In the genomic region with DNA sequence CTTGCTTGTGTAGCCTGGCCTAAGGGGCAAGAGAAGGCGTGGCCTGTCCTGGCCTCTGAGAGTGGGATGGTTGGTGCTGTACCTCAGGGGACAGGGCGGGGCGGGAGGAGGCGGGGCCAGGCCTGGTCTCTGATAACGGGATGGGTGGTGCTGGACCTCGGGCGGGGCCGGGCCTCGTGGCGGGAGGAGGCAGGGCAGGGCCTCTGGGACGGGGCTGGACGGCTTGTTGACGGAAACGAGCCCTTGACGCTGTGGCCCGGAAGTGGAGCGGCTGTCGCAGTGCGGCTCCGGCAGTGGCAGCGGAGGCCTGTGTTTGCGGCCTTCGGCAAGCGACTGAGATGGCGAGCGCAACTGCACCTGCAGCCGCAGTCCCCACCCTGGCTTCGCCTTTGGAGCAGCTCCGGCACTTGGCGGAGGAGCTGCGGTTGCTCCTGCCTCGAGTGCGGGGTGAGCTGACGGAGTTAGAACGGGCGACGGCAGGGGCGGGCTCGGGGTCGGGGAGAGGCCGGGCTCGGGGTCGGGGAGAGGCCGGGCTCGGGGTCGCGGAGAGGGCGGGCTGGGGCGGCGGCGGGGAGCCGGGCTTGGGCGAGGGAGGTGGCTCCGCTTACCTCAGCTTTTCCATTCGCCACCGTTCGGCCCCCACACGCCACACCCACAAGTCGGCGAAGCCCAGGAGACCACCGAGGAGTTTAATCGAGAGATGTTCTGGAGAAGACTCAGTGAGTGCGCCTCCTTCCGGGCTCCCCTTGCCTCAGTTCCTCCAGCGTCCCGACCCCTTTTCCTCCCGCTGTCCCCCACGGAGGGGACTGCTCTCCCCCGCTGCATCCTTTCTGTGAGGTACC, we compare ENCODE assay signal across 1 cellular context.
TF ChIP-seq lines count a peak whose summit lies in the region.

A gene with protein sequence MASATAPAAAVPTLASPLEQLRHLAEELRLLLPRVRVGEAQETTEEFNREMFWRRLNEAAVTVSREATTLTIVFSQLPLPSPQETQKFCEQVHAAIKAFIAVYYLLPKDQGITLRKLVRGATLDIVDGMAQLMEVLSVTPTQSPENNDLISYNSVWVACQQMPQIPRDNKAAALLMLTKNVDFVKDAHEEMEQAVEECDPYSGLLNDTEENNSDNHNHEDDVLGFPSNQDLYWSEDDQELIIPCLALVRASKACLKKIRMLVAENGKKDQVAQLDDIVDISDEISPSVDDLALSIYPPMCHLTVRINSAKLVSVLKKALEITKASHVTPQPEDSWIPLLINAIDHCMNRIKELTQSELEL (plus strand): TSS at position 243 of the 842 bp plus-strand sequence. CDS start 96 bp downstream, at position 339.

TF ChIP-seq in K562, 482 proteins besides CTCF, POLR2A, EP300 and RAD21 (continued from another document and continues in another):
- TF ChIP-seq, protein P1, sequence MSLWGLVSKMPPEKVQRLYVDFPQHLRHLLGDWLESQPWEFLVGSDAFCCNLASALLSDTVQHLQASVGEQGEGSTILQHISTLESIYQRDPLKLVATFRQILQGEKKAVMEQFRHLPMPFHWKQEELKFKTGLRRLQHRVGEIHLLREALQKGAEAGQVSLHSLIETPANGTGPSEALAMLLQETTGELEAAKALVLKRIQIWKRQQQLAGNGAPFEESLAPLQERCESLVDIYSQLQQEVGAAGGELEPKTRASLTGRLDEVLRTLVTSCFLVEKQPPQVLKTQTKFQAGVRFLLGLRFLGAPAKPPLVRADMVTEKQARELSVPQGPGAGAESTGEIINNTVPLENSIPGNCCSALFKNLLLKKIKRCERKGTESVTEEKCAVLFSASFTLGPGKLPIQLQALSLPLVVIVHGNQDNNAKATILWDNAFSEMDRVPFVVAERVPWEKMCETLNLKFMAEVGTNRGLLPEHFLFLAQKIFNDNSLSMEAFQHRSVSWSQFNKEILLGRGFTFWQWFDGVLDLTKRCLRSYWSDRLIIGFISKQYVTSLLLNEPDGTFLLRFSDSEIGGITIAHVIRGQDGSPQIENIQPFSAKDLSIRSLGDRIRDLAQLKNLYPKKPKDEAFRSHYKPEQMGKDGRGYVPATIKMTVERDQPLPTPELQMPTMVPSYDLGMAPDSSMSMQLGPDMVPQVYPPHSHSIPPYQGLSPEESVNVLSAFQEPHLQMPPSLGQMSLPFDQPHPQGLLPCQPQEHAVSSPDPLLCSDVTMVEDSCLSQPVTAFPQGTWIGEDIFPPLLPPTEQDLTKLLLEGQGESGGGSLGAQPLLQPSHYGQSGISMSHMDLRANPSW (CRISPR knock-in tag; IDR thresholded peaks at IDR 0.05), result no peak
- TF ChIP-seq ZFX (CRISPR knock-in tag; IDR thresholded peaks at IDR 0.05) (peak; percentile 97), ZNF224 (CRISPR knock-in tag; IDR thresholded peaks at IDR 0.05) (no peak), ZNF23 (CRISPR knock-in tag; IDR thresholded peaks at IDR 0.05) (no peak), ZNF197 (CRISPR knock-in tag; IDR thresholded peaks at IDR 0.05; ENCODE audit: low read depth) (no peak), PHF21A (IDR thresholded peaks at IDR 0.05; ENCODE audit: borderline replicate concordance, low read depth) (no peak), KAT8 (IDR thresholded peaks at IDR 0.05; ENCODE audit: low read depth) (no peak), YBX1 (IDR thresholded peaks at IDR 0.05) (no peak), NFIX (CRISPR knock-in tag; IDR thresholded peaks at IDR 0.05; ENCODE audit: low read depth) (no peak), ZSCAN32 (CRISPR knock-in tag; IDR thresholded peaks at IDR 0.05) (no peak), ZNF77 (CRISPR knock-in tag; IDR thresholded peaks at IDR 0.05) (no peak), SMARCB1 (IDR thresholded peaks at IDR 0.05; ENCODE audit: insufficient read length, low read depth) (no peak), PHB (CRISPR knock-in tag; IDR thresholded peaks at IDR 0.05) (no peak), STAT5A (IDR thresholded peaks at IDR 0.05; ENCODE audit: borderline replicate concordance, low read length) (no peak), RBM22 (IDR thresholded peaks at IDR 0.05; ENCODE audit: low read depth, low read length, poor library complexity, severe bottlenecking) (peak; percentile 71), LCOR (CRISPR knock-in tag; IDR thresholded peaks at IDR 0.05) (peak; percentile 38; the same call in 1 of the 2 replicates), MIER1 (IDR thresholded peaks at IDR 0.05; ENCODE audit: low read depth) (no peak), ATF1 (CRISPR knock-in tag; IDR thresholded peaks at IDR 0.05) (no peak; the same call in 1 of the 2 replicates), ATF1 (tag; IDR thresholded peaks at IDR 0.05) (peak; percentile 75), MAZ (CRISPR knock-in tag; conservative IDR thresholded peaks at IDR 0.05 in 1 of 2, IDR thresholded peaks at IDR 0.05 in 1 of 2) (peak; percentile 81), PTBP1 (IDR thresholded peaks at IDR 0.05; ENCODE audit: low read depth, low read length) (no peak), TBL1XR1 (IDR thresholded peaks at IDR 0.05; ENCODE audit: low read length in 2 of 2) (peak in 1 of 2 experiments; percentile 58; a peak in 1 of 4 replicates), ZNF253 (CRISPR knock-in tag; conservative IDR thresholded peaks at IDR 0.05) (no peak), MAFK (IDR thresholded peaks at IDR 0.05; ENCODE audit: low read length) (0 out of 2 replicates have a peak, but pooled peaks have one; percentile 1), ZNF830 (CRISPR knock-in tag; IDR thresholded peaks at IDR 0.05) (0 out of 2 replicates have a peak, but pooled peaks have one; percentile 35), POLR3A (IDR thresholded peaks at IDR 0.05; ENCODE audit: borderline replicate concordance, extremely low read depth, insufficient read depth, insufficient read length) (no peak)
- TF ChIP-seq, protein P2, sequence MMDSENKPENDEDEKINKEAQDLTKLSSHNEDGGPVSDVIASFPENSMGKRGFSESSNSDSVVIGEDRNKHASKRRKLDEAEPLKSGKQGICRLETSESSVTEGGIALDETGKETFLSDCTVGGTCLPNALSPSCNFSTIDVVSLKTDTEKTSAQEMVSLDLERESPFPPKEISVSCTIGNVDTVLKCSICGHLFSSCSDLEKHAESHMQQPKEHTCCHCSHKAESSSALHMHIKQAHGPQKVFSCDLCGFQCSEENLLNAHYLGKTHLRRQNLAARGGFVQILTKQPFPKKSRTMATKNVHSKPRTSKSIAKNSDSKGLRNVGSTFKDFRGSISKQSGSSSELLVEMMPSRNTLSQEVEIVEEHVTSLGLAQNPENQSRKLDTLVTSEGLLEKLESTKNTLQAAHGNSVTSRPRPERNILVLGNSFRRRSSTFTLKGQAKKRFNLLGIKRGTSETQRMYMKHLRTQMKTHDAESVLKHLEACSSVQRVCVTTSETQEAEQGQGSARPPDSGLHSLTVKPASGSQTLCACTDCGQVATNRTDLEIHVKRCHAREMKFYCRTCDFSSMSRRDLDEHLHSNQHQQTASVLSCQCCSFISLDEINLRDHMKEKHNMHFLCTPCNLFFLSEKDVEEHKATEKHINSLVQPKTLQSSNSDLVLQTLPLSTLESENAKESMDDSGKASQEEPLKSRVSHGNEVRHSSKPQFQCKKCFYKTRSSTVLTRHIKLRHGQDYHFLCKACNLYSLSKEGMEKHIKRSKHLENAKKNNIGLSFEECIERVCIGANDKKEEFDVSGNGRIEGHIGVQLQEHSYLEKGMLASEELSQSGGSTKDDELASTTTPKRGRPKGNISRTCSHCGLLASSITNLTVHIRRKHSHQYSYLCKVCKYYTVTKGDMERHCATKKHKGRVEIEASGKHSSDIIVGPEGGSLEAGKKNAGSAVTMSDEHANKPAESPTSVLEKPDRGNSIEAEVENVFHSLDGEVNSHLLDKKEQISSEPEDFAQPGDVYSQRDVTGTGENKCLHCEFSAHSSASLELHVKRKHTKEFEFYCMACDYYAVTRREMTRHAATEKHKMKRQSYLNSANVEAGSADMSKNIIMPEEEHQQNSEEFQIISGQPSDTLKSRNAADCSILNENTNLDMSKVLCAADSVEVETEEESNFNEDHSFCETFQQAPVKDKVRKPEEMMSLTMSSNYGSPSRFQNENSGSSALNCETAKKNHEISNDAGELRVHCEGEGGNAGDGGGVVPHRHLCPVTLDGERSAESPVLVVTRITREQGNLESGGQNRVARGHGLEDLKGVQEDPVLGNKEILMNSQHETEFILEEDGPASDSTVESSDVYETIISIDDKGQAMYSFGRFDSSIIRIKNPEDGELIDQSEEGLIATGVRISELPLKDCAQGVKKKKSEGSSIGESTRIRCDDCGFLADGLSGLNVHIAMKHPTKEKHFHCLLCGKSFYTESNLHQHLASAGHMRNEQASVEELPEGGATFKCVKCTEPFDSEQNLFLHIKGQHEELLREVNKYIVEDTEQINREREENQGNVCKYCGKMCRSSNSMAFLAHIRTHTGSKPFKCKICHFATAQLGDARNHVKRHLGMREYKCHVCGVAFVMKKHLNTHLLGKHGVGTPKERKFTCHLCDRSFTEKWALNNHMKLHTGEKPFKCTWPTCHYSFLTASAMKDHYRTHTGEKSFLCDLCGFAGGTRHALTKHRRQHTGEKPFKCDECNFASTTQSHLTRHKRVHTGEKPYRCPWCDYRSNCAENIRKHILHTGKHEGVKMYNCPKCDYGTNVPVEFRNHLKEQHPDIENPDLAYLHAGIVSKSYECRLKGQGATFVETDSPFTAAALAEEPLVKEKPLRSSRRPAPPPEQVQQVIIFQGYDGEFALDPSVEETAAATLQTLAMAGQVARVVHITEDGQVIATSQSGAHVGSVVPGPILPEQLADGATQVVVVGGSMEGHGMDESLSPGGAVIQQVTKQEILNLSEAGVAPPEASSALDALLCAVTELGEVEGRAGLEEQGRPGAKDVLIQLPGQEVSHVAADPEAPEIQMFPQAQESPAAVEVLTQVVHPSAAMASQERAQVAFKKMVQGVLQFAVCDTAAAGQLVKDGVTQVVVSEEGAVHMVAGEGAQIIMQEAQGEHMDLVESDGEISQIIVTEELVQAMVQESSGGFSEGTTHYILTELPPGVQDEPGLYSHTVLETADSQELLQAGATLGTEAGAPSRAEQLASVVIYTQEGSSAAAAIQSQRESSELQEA (IDR thresholded peaks at IDR 0.05; ENCODE audit: low read depth), result no peak
- TF ChIP-seq, protein P3, sequence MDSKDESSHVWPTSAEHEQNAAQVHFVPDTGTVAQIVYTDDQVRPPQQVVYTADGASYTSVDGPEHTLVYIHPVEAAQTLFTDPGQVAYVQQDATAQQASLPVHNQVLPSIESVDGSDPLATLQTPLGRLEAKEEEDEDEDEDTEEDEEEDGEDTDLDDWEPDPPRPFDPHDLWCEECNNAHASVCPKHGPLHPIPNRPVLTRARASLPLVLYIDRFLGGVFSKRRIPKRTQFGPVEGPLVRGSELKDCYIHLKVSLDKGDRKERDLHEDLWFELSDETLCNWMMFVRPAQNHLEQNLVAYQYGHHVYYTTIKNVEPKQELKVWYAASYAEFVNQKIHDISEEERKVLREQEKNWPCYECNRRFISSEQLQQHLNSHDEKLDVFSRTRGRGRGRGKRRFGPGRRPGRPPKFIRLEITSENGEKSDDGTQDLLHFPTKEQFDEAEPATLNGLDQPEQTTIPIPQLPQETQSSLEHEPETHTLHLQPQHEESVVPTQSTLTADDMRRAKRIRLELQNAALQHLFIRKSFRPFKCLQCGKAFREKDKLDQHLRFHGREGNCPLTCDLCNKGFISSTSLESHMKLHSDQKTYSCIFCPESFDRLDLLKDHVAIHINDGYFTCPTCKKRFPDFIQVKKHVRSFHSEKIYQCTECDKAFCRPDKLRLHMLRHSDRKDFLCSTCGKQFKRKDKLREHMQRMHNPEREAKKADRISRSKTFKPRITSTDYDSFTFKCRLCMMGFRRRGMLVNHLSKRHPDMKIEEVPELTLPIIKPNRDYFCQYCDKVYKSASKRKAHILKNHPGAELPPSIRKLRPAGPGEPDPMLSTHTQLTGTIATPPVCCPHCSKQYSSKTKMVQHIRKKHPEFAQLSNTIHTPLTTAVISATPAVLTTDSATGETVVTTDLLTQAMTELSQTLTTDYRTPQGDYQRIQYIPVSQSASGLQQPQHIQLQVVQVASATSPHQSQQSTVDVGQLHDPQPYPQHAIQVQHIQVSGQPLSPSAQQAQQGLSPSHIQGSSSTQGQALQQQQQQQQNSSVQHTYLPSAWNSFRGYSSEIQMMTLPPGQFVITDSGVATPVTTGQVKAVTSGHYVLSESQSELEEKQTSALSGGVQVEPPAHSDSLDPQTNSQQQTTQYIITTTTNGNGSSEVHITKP (IDR thresholded peaks at IDR 0.05; ENCODE audit: partially characterized antibody), result no peak
- TF ChIP-seq, protein P4, sequence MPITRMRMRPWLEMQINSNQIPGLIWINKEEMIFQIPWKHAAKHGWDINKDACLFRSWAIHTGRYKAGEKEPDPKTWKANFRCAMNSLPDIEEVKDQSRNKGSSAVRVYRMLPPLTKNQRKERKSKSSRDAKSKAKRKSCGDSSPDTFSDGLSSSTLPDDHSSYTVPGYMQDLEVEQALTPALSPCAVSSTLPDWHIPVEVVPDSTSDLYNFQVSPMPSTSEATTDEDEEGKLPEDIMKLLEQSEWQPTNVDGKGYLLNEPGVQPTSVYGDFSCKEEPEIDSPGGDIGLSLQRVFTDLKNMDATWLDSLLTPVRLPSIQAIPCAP (CRISPR knock-in tag; IDR thresholded peaks at IDR 0.05; ENCODE audit: borderline replicate concordance), result no peak
- TF ChIP-seq, protein P5, sequence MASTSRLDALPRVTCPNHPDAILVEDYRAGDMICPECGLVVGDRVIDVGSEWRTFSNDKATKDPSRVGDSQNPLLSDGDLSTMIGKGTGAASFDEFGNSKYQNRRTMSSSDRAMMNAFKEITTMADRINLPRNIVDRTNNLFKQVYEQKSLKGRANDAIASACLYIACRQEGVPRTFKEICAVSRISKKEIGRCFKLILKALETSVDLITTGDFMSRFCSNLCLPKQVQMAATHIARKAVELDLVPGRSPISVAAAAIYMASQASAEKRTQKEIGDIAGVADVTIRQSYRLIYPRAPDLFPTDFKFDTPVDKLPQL (IDR thresholded peaks at IDR 0.05; ENCODE audit: extremely low read depth, insufficient read length), result no peak
- TF ChIP-seq, protein P6, sequence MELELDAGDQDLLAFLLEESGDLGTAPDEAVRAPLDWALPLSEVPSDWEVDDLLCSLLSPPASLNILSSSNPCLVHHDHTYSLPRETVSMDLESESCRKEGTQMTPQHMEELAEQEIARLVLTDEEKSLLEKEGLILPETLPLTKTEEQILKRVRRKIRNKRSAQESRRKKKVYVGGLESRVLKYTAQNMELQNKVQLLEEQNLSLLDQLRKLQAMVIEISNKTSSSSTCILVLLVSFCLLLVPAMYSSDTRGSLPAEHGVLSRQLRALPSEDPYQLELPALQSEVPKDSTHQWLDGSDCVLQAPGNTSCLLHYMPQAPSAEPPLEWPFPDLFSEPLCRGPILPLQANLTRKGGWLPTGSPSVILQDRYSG (tag; conservative IDR thresholded peaks at IDR 0.05; ENCODE audit: low read depth), result no peak
- TF ChIP-seq, protein P7, sequence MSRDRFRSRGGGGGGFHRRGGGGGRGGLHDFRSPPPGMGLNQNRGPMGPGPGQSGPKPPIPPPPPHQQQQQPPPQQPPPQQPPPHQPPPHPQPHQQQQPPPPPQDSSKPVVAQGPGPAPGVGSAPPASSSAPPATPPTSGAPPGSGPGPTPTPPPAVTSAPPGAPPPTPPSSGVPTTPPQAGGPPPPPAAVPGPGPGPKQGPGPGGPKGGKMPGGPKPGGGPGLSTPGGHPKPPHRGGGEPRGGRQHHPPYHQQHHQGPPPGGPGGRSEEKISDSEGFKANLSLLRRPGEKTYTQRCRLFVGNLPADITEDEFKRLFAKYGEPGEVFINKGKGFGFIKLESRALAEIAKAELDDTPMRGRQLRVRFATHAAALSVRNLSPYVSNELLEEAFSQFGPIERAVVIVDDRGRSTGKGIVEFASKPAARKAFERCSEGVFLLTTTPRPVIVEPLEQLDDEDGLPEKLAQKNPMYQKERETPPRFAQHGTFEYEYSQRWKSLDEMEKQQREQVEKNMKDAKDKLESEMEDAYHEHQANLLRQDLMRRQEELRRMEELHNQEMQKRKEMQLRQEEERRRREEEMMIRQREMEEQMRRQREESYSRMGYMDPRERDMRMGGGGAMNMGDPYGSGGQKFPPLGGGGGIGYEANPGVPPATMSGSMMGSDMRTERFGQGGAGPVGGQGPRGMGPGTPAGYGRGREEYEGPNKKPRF (IDR thresholded peaks at IDR 0.05; ENCODE audit: low read depth, low read length), result no peak
- TF ChIP-seq, protein P8, sequence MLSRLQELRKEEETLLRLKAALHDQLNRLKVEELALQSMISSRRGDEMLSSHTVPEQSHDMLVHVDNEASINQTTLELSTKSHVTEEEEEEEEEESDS (CRISPR knock-in tag; IDR thresholded peaks at IDR 0.05), result no peak
